ENCODE assay signal across 17 cellular contexts in the genomic region with DNA sequence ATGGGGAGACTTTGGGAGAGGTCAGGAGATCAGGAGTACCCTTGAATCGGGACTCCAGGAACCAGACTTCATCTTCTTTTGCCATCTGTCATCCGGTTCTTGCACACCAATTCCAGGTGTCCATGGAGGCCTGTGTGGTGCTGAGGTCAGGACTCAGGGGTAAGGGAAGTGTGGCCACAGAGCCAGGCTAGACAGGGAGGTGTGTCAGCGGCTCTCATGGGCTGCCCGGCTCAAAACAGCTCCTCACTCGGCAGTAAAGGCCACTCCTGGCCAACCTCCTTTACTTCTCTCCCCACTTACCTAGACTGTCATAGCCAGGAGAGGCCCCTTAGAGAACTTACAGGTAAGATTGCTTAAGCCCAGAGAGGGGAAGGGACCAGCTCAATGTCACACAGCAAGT.
"Had no signal": no experiment of that assay in that cellular context is flagged by ENCODE, and none has a peak within 500 bp of the region (broad histone marks: within the 10 kb centered on the region; RNA-seq: fewer than 3 reads in every experiment).

No MANE protein-coding gene starts in this region.

- H3K4me3 Mint-ChIP-seq: dendritic cell treated with granulocyte-macrophage colony-stimulating factor and Interleukin-4, amounts not matched to agents 40 ng/mL and 50 ng/mL, for 4 days; effector memory CD8-positive, alpha-beta T cell; endodermal cell had no signal

- H3K27ac Mint-ChIP-seq: dendritic cell treated with granulocyte-macrophage colony-stimulating factor and Interleukin-4, amounts not matched to agents 40 ng/mL and 50 ng/mL, for 4 days; effector memory CD8-positive, alpha-beta T cell; endodermal cell had no signal

- H3K9me3 Mint-ChIP-seq: dendritic cell treated with granulocyte-macrophage colony-stimulating factor and Interleukin-4, amounts not matched to agents 40 ng/mL and 50 ng/mL, for 4 days; effector memory CD8-positive, alpha-beta T cell; endodermal cell had no signal

- DNase-seq: colonic mucosa; cortex of kidney; dermis blood vessel endothelial cell; effector CD4-positive, alpha-beta T cell; effector CD8-positive, alpha-beta T cell; effector memory CD4-positive, alpha-beta T cell; effector memory CD8-positive, alpha-beta T cell; endodermal cell; erythroblast; esophagus squamous epithelium; foreskin fibroblast; foreskin keratinocyte; foreskin melanocyte; gastrocnemius medialis; head of caudate nucleus; heart right ventricle had no signal
